ENCODE assay signal across 22 cellular contexts in genomic region chr2:118832071-118832790, GRCh38. TPM values are rescaled to one million over a fixed set of nuclear protein-coding genes. Genes with fewer than 3 reads are reported as not detected.
"Had no signal": no experiment of that assay in that cellular context is flagged by ENCODE, and none has a peak within 500 bp of the region (broad histone marks: within the 10 kb centered on the region; RNA-seq: fewer than 3 reads in every experiment).

No MANE protein-coding gene starts in this region.

- H3K4me3 Mint-ChIP-seq: activated CD4-positive, alpha-beta T cell treated with anti-CD3 and anti-CD28 coated beads for 36 hours; activated CD8-positive, alpha-beta T cell treated with anti-CD3 and anti-CD28 coated beads, Interleukin-2, amount 10 ng/mL, durations not matched to agents 7 days and 5 days; activated naive CD8-positive, alpha-beta T cell treated with anti-CD3 and anti-CD28 coated beads, Interleukin-2, amount 10 ng/mL, durations not matched to agents 7 days and 5 days had no signal

- H3K27ac ChIP-seq: adrenal gland, KMS-11, VCaP had no signal

- H3K4me1 Mint-ChIP-seq: activated naive CD8-positive, alpha-beta T cell treated with anti-CD3 and anti-CD28 coated beads, Interleukin-2, amount 10 ng/mL, durations not matched to agents 7 days and 5 days had no signal

- H3K36me3 Mint-ChIP-seq: activated naive CD8-positive, alpha-beta T cell treated with anti-CD3 and anti-CD28 coated beads, Interleukin-2, amount 10 ng/mL, durations not matched to agents 7 days and 5 days had no signal

- H3K36me3 ChIP-seq: adrenal gland had no signal

- H3K4me2 ChIP-seq: KMS-11 had no signal

- H3K27me3 ChIP-seq: MG63 had no signal

- ATAC-seq: activated CD4-positive, alpha-beta T cell treated with anti-CD3 and anti-CD28 coated beads for 36 hours; activated CD8-positive, alpha-beta T cell treated with anti-CD3 and anti-CD28 coated beads, Interleukin-2, amount 10 ng/mL, durations not matched to agents 7 days and 5 days had no signal

- H3K4me3 ChIP-seq: adrenal gland, MG63 had no signal

- H3K9me3 Mint-ChIP-seq: activated naive CD8-positive, alpha-beta T cell treated with anti-CD3 and anti-CD28 coated beads, Interleukin-2, amount 10 ng/mL, durations not matched to agents 7 days and 5 days had no signal

- H3K9ac ChIP-seq: KMS-11 had no signal

- H3K9me3 ChIP-seq: adrenal gland, MG63 had no signal

- DNase-seq: activated CD4-positive, alpha-beta T cell treated with anti-CD3 and anti-CD28 coated beads for 36 hours; activated CD4-positive, CD25-positive, alpha-beta regulatory T cell; activated CD8-positive, alpha-beta memory T cell treated with anti-CD3 and anti-CD28 coated beads, Interleukin-2, amount 50 U/mL, for 48 hours; activated CD8-positive, alpha-beta T cell treated with anti-CD3 and anti-CD28 coated beads, Interleukin-2, amount 10 ng/mL, durations not matched to agents 7 days and 5 days; activated naive CD4-positive, alpha-beta T cell treated with anti-CD3 and anti-CD28 coated beads, Interleukin-2, amount 50 U/mL, for 16 hours; activated naive CD8-positive, alpha-beta T cell treated with anti-CD3 and anti-CD28 coated beads, Interleukin-2, amount 10 ng/mL, durations not matched to agents 7 days and 5 days; activated T-cell treated with anti-CD3 and anti-CD28 coated beads, Interleukin-2, amount 50 U/mL, for 1 hour; adrenal gland; anterior cingulate cortex; cerebellar nuclear complex; MG63; NCI-H1930; NCI-H2171; NCI-H226; SIG-M5; T-helper 1 cell had no signal

- H3K27ac Mint-ChIP-seq: activated CD4-positive, alpha-beta T cell treated with anti-CD3 and anti-CD28 coated beads for 36 hours; activated CD8-positive, alpha-beta T cell treated with anti-CD3 and anti-CD28 coated beads, Interleukin-2, amount 10 ng/mL, durations not matched to agents 7 days and 5 days; activated naive CD8-positive, alpha-beta T cell treated with anti-CD3 and anti-CD28 coated beads, Interleukin-2, amount 10 ng/mL, durations not matched to agents 7 days and 5 days had no signal

RNA-seq across cellular contexts. Expression of gene EN1, which starts 15.2 kb away (rescaled TPM):
- total RNA-seq: activated CD4-positive, alpha-beta T cell treated with anti-CD3 and anti-CD28 coated beads for 36 hours; activated CD8-positive, alpha-beta T cell treated with anti-CD3 and anti-CD28 coated beads, Interleukin-2, amount 10 ng/mL, durations not matched to agents 7 days and 5 days; activated naive CD8-positive, alpha-beta T cell treated with anti-CD3 and anti-CD28 coated beads, Interleukin-2, amount 10 ng/mL, durations not matched to agents 7 days and 5 days; NCI-H460; OCI-LY7; RPMI7951; T-helper 2 cell treated with Interferon-gamma antibody and Interleukin-4, amounts not matched to agents 100 ng/mL and 5 ng/mL, for 36 hours had no signal
